ENCODE assay signal across 20 cellular contexts in genomic region chrX:52839137-52839536, GRCh38.
"Had no signal": no experiment of that assay in that cellular context is flagged by ENCODE, and none has a peak within 500 bp of the region (broad histone marks: within the 10 kb centered on the region; RNA-seq: fewer than 3 reads in every experiment).

No MANE protein-coding gene starts in this region.

- DNase-seq: activated CD4-positive, alpha-beta memory T cell treated with anti-CD3 and anti-CD28 coated beads, Interleukin-2, amount 10 ng/mL, durations not matched to agents 7 days and 5 days; activated CD4-positive, alpha-beta T cell treated with anti-CD3 and anti-CD28 coated beads for 48 hours; activated CD4-positive, CD25-positive, alpha-beta regulatory T cell; activated naive CD4-positive, alpha-beta T cell treated with Interleukin-2 at 50 U/mL for 16 hours; activated naive CD8-positive, alpha-beta T cell treated with anti-CD3 and anti-CD28 coated beads, Interleukin-2, amount 10 ng/mL, durations not matched to agents 7 days and 5 days; activated T-cell treated with anti-CD3 and anti-CD28 coated beads, Interleukin-2, amount 50 U/mL, for 1 hour; caudate nucleus; effector memory CD8-positive, alpha-beta T cell; mesendoderm; naive thymus-derived CD4-positive, alpha-beta T cell; right lobe of liver; small intestine; stimulated activated CD4-positive, alpha-beta T cell treated with anti-CD3 and anti-CD28 coated beads, Interleukin-15, amount 100 ng/mL, for 24 hours; stimulated activated CD4-positive, alpha-beta T cell treated with anti-CD3 and anti-CD28 coated beads, Interleukin-2, amount 100 ng/mL, for 48 hours; stimulated activated naive CD8-positive, alpha-beta T cell treated with anti-CD3 and anti-CD28 coated beads, Interleukin-15, amount 100 ng/mL, for 72 hours; T1000 had no signal

- H3K27ac Mint-ChIP-seq: activated CD4-positive, alpha-beta memory T cell treated with anti-CD3 and anti-CD28 coated beads, Interleukin-2, amount 10 ng/mL, durations not matched to agents 7 days and 5 days; activated naive CD8-positive, alpha-beta T cell treated with anti-CD3 and anti-CD28 coated beads, Interleukin-2, amount 10 ng/mL, durations not matched to agents 7 days and 5 days; activated T-helper 2 cell treated with anti-CD3 and anti-CD28 coated beads, Interferon-gamma antibody, Interleukin-2, Interleukin-4, amounts not matched to agents 10 μg/mL and 5 μg/mL and 100 μg/mL, durations not matched to agents 14 hours and 24 hours and 36 hours; brain; effector memory CD8-positive, alpha-beta T cell; naive thymus-derived CD4-positive, alpha-beta T cell; neural progenitor cell; stimulated activated naive CD8-positive, alpha-beta T cell treated with anti-CD3 and anti-CD28 coated beads, Interleukin-15, amount 100 ng/mL, for 72 hours; type B pancreatic cell had no signal

- H3K36me3 Mint-ChIP-seq: activated naive CD8-positive, alpha-beta T cell treated with anti-CD3 and anti-CD28 coated beads, Interleukin-2, amount 10 ng/mL, durations not matched to agents 7 days and 5 days; brain; naive thymus-derived CD4-positive, alpha-beta T cell; neural progenitor cell; type B pancreatic cell had no signal

- H3K9me3 Mint-ChIP-seq: activated CD4-positive, alpha-beta memory T cell treated with anti-CD3 and anti-CD28 coated beads, Interleukin-2, amount 10 ng/mL, durations not matched to agents 7 days and 5 days; activated naive CD8-positive, alpha-beta T cell treated with anti-CD3 and anti-CD28 coated beads, Interleukin-2, amount 10 ng/mL, durations not matched to agents 7 days and 5 days; activated T-helper 2 cell treated with anti-CD3 and anti-CD28 coated beads, Interferon-gamma antibody, Interleukin-2, Interleukin-4, amounts not matched to agents 10 μg/mL and 5 μg/mL and 100 μg/mL, durations not matched to agents 14 hours and 24 hours and 36 hours; brain; effector memory CD8-positive, alpha-beta T cell; stimulated activated naive CD8-positive, alpha-beta T cell treated with anti-CD3 and anti-CD28 coated beads, Interleukin-15, amount 100 ng/mL, for 72 hours; type B pancreatic cell had no signal

- H3K4me1 Mint-ChIP-seq: activated CD4-positive, alpha-beta memory T cell treated with anti-CD3 and anti-CD28 coated beads, Interleukin-2, amount 10 ng/mL, durations not matched to agents 7 days and 5 days; activated naive CD8-positive, alpha-beta T cell treated with anti-CD3 and anti-CD28 coated beads, Interleukin-2, amount 10 ng/mL, durations not matched to agents 7 days and 5 days; brain; naive thymus-derived CD4-positive, alpha-beta T cell; neural progenitor cell; stimulated activated naive CD8-positive, alpha-beta T cell treated with anti-CD3 and anti-CD28 coated beads, Interleukin-15, amount 100 ng/mL, for 72 hours had no signal

- ATAC-seq: effector memory CD8-positive, alpha-beta T cell; naive thymus-derived CD4-positive, alpha-beta T cell; right lobe of liver; stimulated activated naive CD8-positive, alpha-beta T cell treated with anti-CD3 and anti-CD28 coated beads, Interleukin-15, amount 100 ng/mL, for 72 hours had no signal

- H3K4me3 Mint-ChIP-seq: activated CD4-positive, alpha-beta memory T cell treated with anti-CD3 and anti-CD28 coated beads, Interleukin-2, amount 10 ng/mL, durations not matched to agents 7 days and 5 days; activated naive CD8-positive, alpha-beta T cell treated with anti-CD3 and anti-CD28 coated beads, Interleukin-2, amount 10 ng/mL, durations not matched to agents 7 days and 5 days; brain; effector memory CD8-positive, alpha-beta T cell; naive thymus-derived CD4-positive, alpha-beta T cell; neural progenitor cell; stimulated activated naive CD8-positive, alpha-beta T cell treated with anti-CD3 and anti-CD28 coated beads, Interleukin-15, amount 100 ng/mL, for 72 hours; type B pancreatic cell had no signal

- H3K27me3 Mint-ChIP-seq: activated CD4-positive, alpha-beta memory T cell treated with anti-CD3 and anti-CD28 coated beads, Interleukin-2, amount 10 ng/mL, durations not matched to agents 7 days and 5 days; effector memory CD8-positive, alpha-beta T cell; stimulated activated naive CD8-positive, alpha-beta T cell treated with anti-CD3 and anti-CD28 coated beads, Interleukin-15, amount 100 ng/mL, for 72 hours had no signal
